20 cellular contexts compared by ENCODE assay signal in genomic region chr2:57396364-57397098, GRCh38.
DNase-seq lines count a peak whose midpoint lies in the region; ATAC-seq and TF ChIP-seq lines count a peak whose summit lies in the region.
"Had no signal": no experiment of that assay in that cellular context is flagged by ENCODE, and none has a peak within 500 bp of the region (broad histone marks: within the 10 kb centered on the region; RNA-seq: fewer than 3 reads in every experiment).

No MANE protein-coding gene starts in this region.

- in situ Hi-C loops in GM13977 (cut with MboI; ENCODE audit: low pct_unique_long_range_greater_than_20kb, low sequenced_read_pairs, unreplicated experiment): no loop called here

- DNase-seq in cardiac septum (ENCODE audit: low spot score) (peak; percentile 65), left ventricle myocardium superior (no peak), NOMO-1 treated with DMSO at 0.1 percent for 48 hours (lab: John Stamatoyannopoulos, UW; ENCODE audit: unreplicated experiment) (peak; percentile 80), kidney tubule cell (ENCODE audit: low spot score) (no peak), GM13977 (ENCODE audit: low spot score) (no peak), GOT3 (lab: John Stamatoyannopoulos, UW) (no peak)
- DNase-seq in activated naive CD4-positive, alpha-beta T cell treated with anti-CD3 and anti-CD28 coated beads, Interleukin-2, amount 10 ng/mL, durations not matched to agents 7 days and 5 days: no peak
- DNase-seq: 8988T; activated CD4-positive, alpha-beta T cell treated with anti-CD3 and anti-CD28 coated beads for 36 hours; activated gamma-delta T cell; C1 segment of cervical spinal cord; cerebellar nuclear complex; effector memory CD8-positive, alpha-beta T cell; heart right ventricle; NCI-H1092 treated with DMSO at 0.1 percent for 48 hours; NCI-H82; SJCRH30; stimulated activated naive CD4-positive, alpha-beta T cell had no signal

- no peaks in the 10 kb centered on the region for H3K36me3 Mint-ChIP-seq in dendritic cell treated with granulocyte-macrophage colony-stimulating factor and Interleukin-4, amounts not matched to agents 40 ng/mL and 50 ng/mL, for 4 days (ENCODE audit: low read depth)
- no peaks in the 10 kb centered on the region for H3K36me3 Mint-ChIP-seq in activated naive CD4-positive, alpha-beta T cell treated with anti-CD3 and anti-CD28 coated beads, Interleukin-2, amount 10 ng/mL, durations not matched to agents 7 days and 5 days
- H3K36me3 Mint-ChIP-seq: type B pancreatic cell had no signal

- H3K27ac Mint-ChIP-seq in dendritic cell treated with granulocyte-macrophage colony-stimulating factor and Interleukin-4, amounts not matched to agents 40 ng/mL and 50 ng/mL, for 4 days: peak overlapping the region; percentile 28
- H3K27ac Mint-ChIP-seq in activated naive CD4-positive, alpha-beta T cell treated with anti-CD3 and anti-CD28 coated beads, Interleukin-2, amount 10 ng/mL, durations not matched to agents 7 days and 5 days: no peak overlapping the region
- H3K27ac Mint-ChIP-seq: activated CD4-positive, alpha-beta T cell treated with anti-CD3 and anti-CD28 coated beads for 36 hours; effector memory CD8-positive, alpha-beta T cell; type B pancreatic cell had no signal

- H3K27me3 Mint-ChIP-seq in dendritic cell treated with granulocyte-macrophage colony-stimulating factor and Interleukin-4, amounts not matched to agents 40 ng/mL and 50 ng/mL, for 4 days: peaks cover 1% of the 10 kb centered on the region
- H3K27me3 Mint-ChIP-seq in activated naive CD4-positive, alpha-beta T cell treated with anti-CD3 and anti-CD28 coated beads, Interleukin-2, amount 10 ng/mL, durations not matched to agents 7 days and 5 days: no peaks in the 10 kb centered on the region
- H3K27me3 Mint-ChIP-seq: activated CD4-positive, alpha-beta T cell treated with anti-CD3 and anti-CD28 coated beads for 36 hours; effector memory CD8-positive, alpha-beta T cell; type B pancreatic cell had no signal

- no peak for ATAC-seq in left ventricle myocardium superior
- ATAC-seq: activated CD4-positive, alpha-beta T cell treated with anti-CD3 and anti-CD28 coated beads for 36 hours; effector memory CD8-positive, alpha-beta T cell; heart right ventricle had no signal

- TF ChIP-seq CTCF in GM13977 (IDR thresholded peaks at IDR 0.05; ENCODE audit: extremely low read depth, insufficient read depth, missing control alignments): no peak

- H3K9me3 Mint-ChIP-seq in dendritic cell treated with granulocyte-macrophage colony-stimulating factor and Interleukin-4, amounts not matched to agents 40 ng/mL and 50 ng/mL, for 4 days: no peaks in the 10 kb centered on the region
- H3K9me3 Mint-ChIP-seq in activated naive CD4-positive, alpha-beta T cell treated with anti-CD3 and anti-CD28 coated beads, Interleukin-2, amount 10 ng/mL, durations not matched to agents 7 days and 5 days: peaks cover 17% of the 10 kb centered on the region
- H3K9me3 Mint-ChIP-seq: type B pancreatic cell had no signal

- peaks cover 16% of the 10 kb centered on the region for H3K4me1 Mint-ChIP-seq in dendritic cell treated with granulocyte-macrophage colony-stimulating factor and Interleukin-4, amounts not matched to agents 40 ng/mL and 50 ng/mL, for 4 days (ENCODE audit: low read depth)
- no peaks in the 10 kb centered on the region for H3K4me1 Mint-ChIP-seq in activated naive CD4-positive, alpha-beta T cell treated with anti-CD3 and anti-CD28 coated beads, Interleukin-2, amount 10 ng/mL, durations not matched to agents 7 days and 5 days
- H3K4me1 Mint-ChIP-seq: activated CD4-positive, alpha-beta T cell treated with anti-CD3 and anti-CD28 coated beads for 36 hours had no signal

- intact Hi-C loops in cardiac septum (cut with DNase I) (no loop called here), left ventricle myocardium superior (cut with micrococcal nuclease) (no loop called here)
- intact Hi-C loops in dendritic cell treated with granulocyte-macrophage colony-stimulating factor and Interleukin-4, amounts not matched to agents 40 ng/mL and 50 ng/mL, for 4 days (cut with micrococcal nuclease): no loop called here

- H3K4me3 Mint-ChIP-seq in dendritic cell treated with granulocyte-macrophage colony-stimulating factor and Interleukin-4, amounts not matched to agents 40 ng/mL and 50 ng/mL, for 4 days: no peak overlapping the region
- no peak overlapping the region for H3K4me3 Mint-ChIP-seq in activated naive CD4-positive, alpha-beta T cell treated with anti-CD3 and anti-CD28 coated beads, Interleukin-2, amount 10 ng/mL, durations not matched to agents 7 days and 5 days
- H3K4me3 Mint-ChIP-seq: activated CD4-positive, alpha-beta T cell treated with anti-CD3 and anti-CD28 coated beads for 36 hours; effector memory CD8-positive, alpha-beta T cell; type B pancreatic cell had no signal

- CTCF ChIA-PET in activated naive CD4-positive, alpha-beta T cell treated with anti-CD3 and anti-CD28 coated beads, Interleukin-2, amount 10 ng/mL, durations not matched to agents 7 days and 5 days (lab: Charles Lee): no interaction called here

Comparison
In these comparisons a context has a peak if more than half of its experiments do, and no peak if none do; other contexts are left out.
1. DNase-seq: peak in cardiac septum (single experiment) and NOMO-1 treated with DMSO at 0.1 percent for 48 hours (single experiment); none in left ventricle myocardium superior (single experiment), kidney tubule cell (single experiment), activated naive CD4-positive, alpha-beta T cell treated with anti-CD3 and anti-CD28 coated beads, Interleukin-2, amount 10 ng/mL, durations not matched to agents 7 days and 5 days (single experiment), GM13977 (single experiment) and GOT3 (single experiment).